ENCODE assay signal across 8 cellular contexts in the genomic region with DNA sequence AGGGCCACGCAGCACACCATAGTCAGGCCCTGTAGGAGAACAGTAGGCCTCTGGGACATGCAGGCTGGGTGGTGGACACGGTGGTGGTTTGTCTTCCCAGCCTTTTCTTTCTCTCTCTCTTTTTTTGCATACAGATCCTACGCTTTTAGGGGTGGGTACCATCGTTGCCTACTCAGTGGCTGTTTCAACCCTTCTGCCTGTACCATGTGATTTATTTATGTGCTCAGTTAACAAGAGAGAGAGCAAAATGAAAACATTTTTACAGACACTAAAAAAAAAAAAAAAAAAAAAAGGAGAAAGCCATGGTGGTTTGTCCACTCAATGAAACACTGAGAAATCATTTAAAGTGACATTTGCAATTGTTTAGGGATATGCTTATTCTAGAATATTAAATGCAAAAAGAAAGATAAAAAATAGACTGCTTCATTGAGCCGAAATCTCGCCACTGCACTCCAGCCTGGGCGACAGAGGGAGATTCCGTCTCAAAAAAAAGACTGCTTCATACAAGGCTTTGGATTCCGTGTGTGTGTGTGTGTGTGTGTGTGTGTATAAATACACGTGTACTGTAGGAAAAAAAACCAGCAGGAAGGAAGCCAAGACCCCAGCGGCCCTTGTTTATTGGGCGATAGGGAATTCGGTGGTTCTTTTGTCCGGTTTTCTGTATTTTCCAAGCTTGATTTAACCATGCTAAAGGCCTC. TPM values are rescaled to one million over a fixed set of nuclear protein-coding genes. Genes with fewer than 3 reads are reported as not detected.
DNase-seq lines count a peak whose midpoint lies in the region; ATAC-seq, FAIRE-seq and TF ChIP-seq lines count a peak whose summit lies in the region.

No MANE protein-coding gene starts in this region.

- peaks cover 57% of the 10 kb centered on the region for H3K4me1 ChIP-seq in OCI-LY1 (ENCODE audit: insufficient read depth, low read length, severe bottlenecking)

- DNase-seq in A172 (ENCODE audit: low spot score) (peak; percentile 23), bronchial epithelial cell (ENCODE audit: low read depth) (peak; percentile 34), lung microvascular endothelial cell (ENCODE audit: low read depth in 2 of 2) (peak; percentile 58 to 75), type B pancreatic cell (ENCODE audit: extremely low spot score, unreplicated experiment) (no peak), D721Med (ENCODE audit: insufficient read length, low spot score) (no peak)

- H3K36me3 ChIP-seq in OCI-LY1 (ENCODE audit: insufficient read depth, low read length): no peaks in the 10 kb centered on the region
- H3K36me3 ChIP-seq in bronchial epithelial cell (ENCODE audit: control insufficient read depth, insufficient read depth, low read length): no peaks in the 10 kb centered on the region

- TF ChIP-seq CTCF in OCI-LY1 (IDR thresholded peaks at IDR 0.05; ENCODE audit: low read length) (no peak), bronchial epithelial cell (IDR thresholded peaks at IDR 0.05; ENCODE audit: insufficient read depth, low read length, severe bottlenecking) (no peak), type B pancreatic cell (conservative IDR thresholded peaks at IDR 0.05) (no peak), D721Med (IDR thresholded peaks at IDR 0.05; ENCODE audit: insufficient read depth, missing control alignments) (no peak)

- no peaks in the 10 kb centered on the region for H3K9me3 ChIP-seq in OCI-LY1 (ENCODE audit: low read length)

- peak overlapping the region; percentile 35 for H3K27ac ChIP-seq in OCI-LY1 (ENCODE audit: low read depth, low read length, poor library complexity, severe bottlenecking)

- peak overlapping the region; percentile 98 for H3K27ac Mint-ChIP-seq in type B pancreatic cell

- no peaks in the 10 kb centered on the region for H4K20me1 ChIP-seq in OCI-LY1 (ENCODE audit: insufficient read depth, low read length)

- peaks cover 31% of the 10 kb centered on the region for H3K4me1 Mint-ChIP-seq in type B pancreatic cell (ENCODE audit: unreplicated experiment)

- H3K4me3 Mint-ChIP-seq in type B pancreatic cell: peak overlapping the region; percentile 98

- no peaks in the 10 kb centered on the region for H3K79me2 ChIP-seq in OCI-LY1 (ENCODE audit: insufficient read depth, low read length)

- no peaks in the 10 kb centered on the region for H3F3A ChIP-seq in OCI-LY1 (ENCODE audit: insufficient read depth, low read length)

- H3K9ac ChIP-seq in OCI-LY1 (ENCODE audit: low read length): peak overlapping the region; percentile 60; the same call in 1 of the 2 replicates

- peak overlapping the region; percentile 82 for H3K4me2 ChIP-seq in OCI-LY1 (ENCODE audit: low read length)

- no peaks in the 10 kb centered on the region for H3K36me3 Mint-ChIP-seq in type B pancreatic cell

- H3K9me2 ChIP-seq in OCI-LY1 (ENCODE audit: low read depth, low read length): no peaks in the 10 kb centered on the region

- 0 out of 2 replicates have a peak overlapping the region, but pooled peaks have one; percentile 51 for H2AFZ ChIP-seq in OCI-LY1 (ENCODE audit: low read length)

- FAIRE-seq in bronchial epithelial cell (lab: Jason Lieb, UNC) (no peak), D721Med (lab: Jason Lieb, UNC) (no peak)

- H3K27me3 ChIP-seq in OCI-LY1 (ENCODE audit: insufficient read depth, low read length) (no peaks in the 10 kb centered on the region), bronchial epithelial cell (ENCODE audit: control insufficient read depth, insufficient read depth, low read length) (no peaks in the 10 kb centered on the region)

- peaks cover 14% of the 10 kb centered on the region for H3K27me3 Mint-ChIP-seq in type B pancreatic cell

- H3K9me3 Mint-ChIP-seq in type B pancreatic cell: no peaks in the 10 kb centered on the region

- peak overlapping the region; percentile 78 for H3K4me3 ChIP-seq in GM08714 (ENCODE audit: low read length)
- H3K4me3 ChIP-seq in OCI-LY1 (ENCODE audit: low read depth, low read length, poor library complexity, severe bottlenecking): peak overlapping the region; percentile 70
- H3K4me3 ChIP-seq in bronchial epithelial cell (ENCODE audit: low read depth, low read length): peak overlapping the region; percentile 53

- ATAC-seq in HG02870 (IDR thresholded peaks at IDR 0.05; ENCODE audit: unreplicated experiment): no peak

RNA-seq across cellular contexts. Expression of a gene that starts 3.3 kb away (rescaled TPM):
- 6.8 and 8.5 TPM in 2 replicates for total RNA-seq in A172 (2014; rRNA removed; shearing (Covaris generic))
- total RNA-seq in bronchial epithelial cell: 8.2 and 9.7 TPM in 2 replicates
- total RNA-seq in lung microvascular endothelial cell: 4.0 and 5.0 TPM in 2 replicates
- 10.8 and 16.4 TPM in 2 replicates for total RNA-seq in type B pancreatic cell (ENCODE audit: low replicate concordance)

RNA-seq across cellular contexts. Expression of a gene that starts 11.2 kb away (rescaled TPM):
- total RNA-seq in A172 (2014; rRNA removed; shearing (Covaris generic)): 8.4 and 11.6 TPM in 2 replicates
- total RNA-seq in bronchial epithelial cell: 3.2 and 4.0 TPM in 2 replicates
- 0.65 and 1.2 TPM in 2 replicates for total RNA-seq in lung microvascular endothelial cell
- 17.7 and 26.3 TPM in 2 replicates for total RNA-seq in type B pancreatic cell (ENCODE audit: low replicate concordance)

RNA-seq across cellular contexts. Expression of a gene that starts 46.5 kb away (rescaled TPM):
- total RNA-seq in A172 (2014; rRNA removed; shearing (Covaris generic)): 47.4 and 51.2 TPM in 2 replicates
- total RNA-seq in bronchial epithelial cell (38.4 and 42.9 TPM in 2 replicates), lung microvascular endothelial cell (41.7 and 44.5 TPM in 2 replicates), type B pancreatic cell (ENCODE audit: low replicate concordance) (29.5 and 34.2 TPM in 2 replicates)

RNA-seq across cellular contexts. Expression of a gene that starts 46.5 kb away (rescaled TPM):
- total RNA-seq in A172 (2014; rRNA removed; shearing (Covaris generic)): 2.4 and 7.1 TPM in 2 replicates
- 4.7 and 7.6 TPM in 2 replicates for total RNA-seq in bronchial epithelial cell
- 6.1 and 8.9 TPM in 2 replicates for total RNA-seq in lung microvascular endothelial cell
- 25.5 and 31.0 TPM in 2 replicates for total RNA-seq in type B pancreatic cell (ENCODE audit: low replicate concordance)

Comparison
In these comparisons a context has a peak if more than half of its experiments do, and no peak if none do; other contexts are left out.
1. DNase-seq: peak in A172 (single experiment), bronchial epithelial cell (single experiment) and lung microvascular endothelial cell (2 of 2); none in type B pancreatic cell (single experiment) and D721Med (single experiment).
2. Peak in every context shown above with its lines, with median percentiles within 50 percentile points of each other: H3K4me3 ChIP-seq.